ENCODE assay signal across 9 cellular contexts in the genomic region with DNA sequence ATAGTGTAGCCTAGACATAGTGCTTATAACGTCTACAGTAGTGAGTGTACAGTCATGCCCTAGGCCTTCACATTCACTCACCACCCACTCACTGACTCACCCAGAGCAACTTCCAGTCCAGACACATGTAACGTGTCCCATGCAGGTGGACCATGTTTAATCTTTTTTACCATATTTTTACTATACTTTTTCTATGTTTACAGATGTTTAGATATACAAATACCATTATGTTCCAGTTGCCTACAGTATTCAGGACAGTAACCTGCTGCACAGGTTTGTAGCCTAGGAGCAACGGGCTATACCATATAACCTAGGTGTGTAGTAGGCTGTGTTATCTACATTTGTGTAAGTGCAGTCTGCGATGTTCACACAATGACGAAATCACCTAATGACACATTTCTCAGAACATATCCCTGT. TPM values are rescaled to one million over a fixed set of nuclear protein-coding genes. Genes with fewer than 3 reads are reported as not detected.
DNase-seq lines count a peak whose midpoint lies in the region; ATAC-seq and TF ChIP-seq lines count a peak whose summit lies in the region.
"Had no signal": no experiment of that assay in that cellular context is flagged by ENCODE, and none has a peak within 500 bp of the region (broad histone marks: within the 10 kb centered on the region; RNA-seq: fewer than 3 reads in every experiment).

No MANE protein-coding gene starts in this region.

- H3K4me3 Mint-ChIP-seq in CD8-positive, alpha-beta memory T cell: no peak overlapping the region
- H3K4me3 Mint-ChIP-seq in T-helper 17 cell: no peak overlapping the region

- CTCF ChIA-PET in RWPE1 (lab: Yijun Ruan, JAX): interaction anchor here (0.7 kb wide), 1 partner anchor 884 kb away, joined by 4 read pairs; no protein-coding TSS in a partner anchor
- CTCF ChIA-PET in CD8-positive, alpha-beta memory T cell (lab: Charles Lee): interaction anchor here (1.6 kb wide), 1 partner anchor 26 kb away, joined by 3 read pairs; no protein-coding TSS in a partner anchor

- 39 to 49% methylated on average over 5 of the region's 5 CpGs for WGBS in esophagus, 2 donors

- H3K4me3 ChIP-seq in esophagus (ENCODE audit: low read depth in 1 of 2, low read length in 2 of 2) (no peak overlapping the region), BE2C (ENCODE audit: low read depth, low read length) (no peak overlapping the region)
- no peak overlapping the region for H3K4me3 ChIP-seq in CD8-positive, alpha-beta memory T cell (ENCODE audit: low read length)

- H3K9me3 Mint-ChIP-seq in CD8-positive, alpha-beta memory T cell: no peaks in the 10 kb centered on the region

- no peaks in the 10 kb centered on the region for H3K9me3 ChIP-seq in esophagus (ENCODE audit: control insufficient read depth in 2 of 2, insufficient read depth in 1 of 2, low read depth in 1 of 2, low read length in 1 of 2)
- no peaks in the 10 kb centered on the region for H3K9me3 ChIP-seq in CD8-positive, alpha-beta memory T cell (ENCODE audit: low read length)
- H3K9me3 ChIP-seq in BE2C: no peaks in the 10 kb centered on the region
- no peaks in the 10 kb centered on the region for H3K9me3 ChIP-seq in T-helper 17 cell (ENCODE audit: control insufficient read depth, low read length, poor library complexity, severe bottlenecking)

- no peaks in the 10 kb centered on the region for H3K36me3 ChIP-seq in esophagus (ENCODE audit: control insufficient read depth in 2 of 2, insufficient read depth in 2 of 2, low read length in 1 of 2)
- H3K36me3 ChIP-seq in CD8-positive, alpha-beta memory T cell (ENCODE audit: insufficient read depth, low read length): no peaks in the 10 kb centered on the region
- no peaks in the 10 kb centered on the region for H3K36me3 ChIP-seq in BE2C

- no peaks in the 10 kb centered on the region for H3K27me3 Mint-ChIP-seq in CD8-positive, alpha-beta memory T cell
- no peaks in the 10 kb centered on the region for H3K27me3 Mint-ChIP-seq in T-helper 17 cell

- H3K27ac Mint-ChIP-seq in CD8-positive, alpha-beta memory T cell: no peak overlapping the region
- no peak overlapping the region for H3K27ac Mint-ChIP-seq in T-helper 17 cell

- peaks cover 0 to 6% of the 10 kb centered on the region in 2 donors for H3K4me1 ChIP-seq in esophagus (ENCODE audit: control insufficient read depth in 2 of 2, insufficient read depth in 2 of 2, low read length in 1 of 2)
- H3K4me1 ChIP-seq in CD8-positive, alpha-beta memory T cell (ENCODE audit: insufficient read depth, low read length): peaks cover 27% of the 10 kb centered on the region
- H3K4me1 ChIP-seq in BE2C: no peaks in the 10 kb centered on the region

- DNase-seq in EH (ENCODE audit: low read depth) (peak; percentile 83), RWPE1 (ENCODE audit: low spot score) (peak; percentile 73), NCI-H446 treated with DMSO at 0.1 percent for 48 hours (lab: John Stamatoyannopoulos, UW) (no peak), BE2C (no peak), T-helper 17 cell (no peak)
- peak; percentile 69 for DNase-seq in stimulated activated CD4-positive, alpha-beta T cell treated with anti-CD3 and anti-CD28 coated beads, Interleukin-15, amount 100 ng/mL, for 24 hours
- DNase-seq in CD8-positive, alpha-beta memory T cell: no peak
- DNase-seq: NK-92 treated with Interleukin-12 subunit alpha and Interleukin-12 subunit beta, amount 100 ng/mL, for 24 hours had no signal

- no peak for TF ChIP-seq CTCF in RWPE1 (conservative IDR thresholded peaks at IDR 0.05; ENCODE audit: low read depth)
- no peak for TF ChIP-seq CTCF in BE2C (IDR thresholded peaks at IDR 0.05; ENCODE audit: low read depth, low read length)

- peaks cover 0 to 10% (median 4%) of the 10 kb centered on the region in 3 donors for H3K36me3 Mint-ChIP-seq in CD8-positive, alpha-beta memory T cell
- peaks cover 14% of the 10 kb centered on the region for H3K36me3 Mint-ChIP-seq in T-helper 17 cell (ENCODE audit: low read depth)

- ATAC-seq in T-helper 17 cell: no peak

- H3K27me3 ChIP-seq in esophagus (ENCODE audit: control insufficient read depth in 1 of 2, insufficient read depth in 2 of 2, low read length in 2 of 2): no peaks in the 10 kb centered on the region
- no peaks in the 10 kb centered on the region for H3K27me3 ChIP-seq in CD8-positive, alpha-beta memory T cell (ENCODE audit: insufficient read depth, low read length, poor library complexity, severe bottlenecking)
- H3K27me3 ChIP-seq in BE2C: peaks cover 20% of the 10 kb centered on the region

- H3K4me1 Mint-ChIP-seq in CD8-positive, alpha-beta memory T cell: peaks cover 33 to 61% (median 59%) of the 10 kb centered on the region in 3 donors
- peaks cover 29% of the 10 kb centered on the region for H3K4me1 Mint-ChIP-seq in T-helper 17 cell

- POLR2A ChIA-PET in RWPE1 (lab: Yijun Ruan, JAX; ENCODE audit: low non-redundant PET): no interaction called here
- POLR2A ChIA-PET in CD8-positive, alpha-beta memory T cell (lab: Charles Lee): no interaction called here

- H3K27ac ChIP-seq in RWPE1: no peak overlapping the region
- H3K27ac ChIP-seq in esophagus (ENCODE audit: low read depth in 2 of 2, low read length in 1 of 2): peak overlapping the region; percentile 20 to 40
- H3K27ac ChIP-seq in CD8-positive, alpha-beta memory T cell (ENCODE audit: low read depth, low read length): no peak overlapping the region

RNA-seq across cellular contexts. Expression of a gene that starts 11.0 kb away (rescaled TPM):
- polyA plus RNA-seq in esophagus: 10 to 100 TPM; 11.1 to 19.7 TPM
- 1 to 10 TPM; 6.6 to 7.9 TPM for total RNA-seq in CD8-positive, alpha-beta memory T cell
- polyA plus RNA-seq in CD8-positive, alpha-beta memory T cell: 22.2 TPM
- polyA plus RNA-seq in BE2C (2012; ENCODE audit: insufficient read depth, insufficient read length, low read depth): not detected
- 10 to 100 TPM; 21.6 to 22.7 TPM for total RNA-seq in T-helper 17 cell

Comparison
In these comparisons a context has a peak if more than half of its experiments do, and no peak if none do; other contexts are left out.
1. DNase-seq: peak in EH (single experiment), RWPE1 (single experiment) and stimulated activated CD4-positive, alpha-beta T cell treated with anti-CD3 and anti-CD28 coated beads, Interleukin-15, amount 100 ng/mL, for 24 hours (single experiment); none in NCI-H446 treated with DMSO at 0.1 percent for 48 hours (single experiment), CD8-positive, alpha-beta memory T cell (0 of 5), BE2C (single experiment) and T-helper 17 cell (0 of 3).
2. H3K27ac ChIP-seq: peak in esophagus (2 of 2); none in RWPE1 (single experiment) and CD8-positive, alpha-beta memory T cell (single experiment).